1 cellular context compared by ENCODE assay signal in the genomic region with DNA sequence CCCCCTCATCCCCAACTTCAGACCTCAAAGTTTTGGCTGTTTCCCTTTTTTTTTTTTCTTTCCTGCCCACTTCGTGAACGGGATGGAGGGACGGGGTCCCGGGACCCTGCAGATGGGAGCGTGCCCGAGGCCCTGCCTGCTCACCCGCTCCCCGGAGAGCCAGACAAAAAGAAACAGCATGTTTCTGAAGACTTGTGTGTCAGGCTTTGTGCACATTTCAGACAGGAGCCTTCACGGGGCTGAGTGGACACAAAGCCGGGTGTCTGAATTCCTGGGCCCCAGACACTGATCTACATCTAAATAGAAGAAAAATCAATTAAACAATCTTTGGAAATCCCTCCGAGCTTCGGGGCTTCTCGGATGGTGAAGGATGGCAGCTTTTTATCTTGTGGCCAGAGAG.
TF ChIP-seq lines count a peak whose summit lies in the region.

No MANE protein-coding gene starts in this region.

TF ChIP-seq in HepG2, 621 proteins besides CTCF, POLR2A, EP300 and RAD21:
- TF ChIP-seq ELF4 (CRISPR knock-in tag; IDR thresholded peaks at IDR 0.05; ENCODE audit: borderline replicate concordance) (no peak), RBFOX2 (IDR thresholded peaks at IDR 0.05; ENCODE audit: low read depth, low read length) (peak; percentile 20; the same call in 1 of the 2 replicates)
